Comparison of ENCODE assay signal across 13 cellular contexts in genomic region chr2:39481611-39482010, GRCh38. TPM values are rescaled to one million over a fixed set of nuclear protein-coding genes. Genes with fewer than 3 reads are reported as not detected.
DNase-seq lines count a peak whose midpoint lies in the region; ATAC-seq and TF ChIP-seq lines count a peak whose summit lies in the region.
"Had no signal": no experiment of that assay in that cellular context is flagged by ENCODE, and none has a peak within 500 bp of the region (broad histone marks: within the 10 kb centered on the region; RNA-seq: fewer than 3 reads in every experiment).

No MANE protein-coding gene starts in this region.

- no peaks in the 10 kb centered on the region for H3K36me3 ChIP-seq in mucosa of descending colon (ENCODE audit: low read depth)
- H3K36me3 ChIP-seq: WERI-Rb-1 had no signal

- POLR2A ChIA-PET in activated CD4-positive, alpha-beta memory T cell treated with anti-CD3 and anti-CD28 coated beads, Interleukin-2, amount 10 ng/mL, durations not matched to agents 7 days and 5 days (lab: Charles Lee): no interaction called here

- ATAC-seq in mucosa of descending colon (peak; percentile 25), HG03159 (IDR thresholded peaks at IDR 0.05; ENCODE audit: unreplicated experiment) (no peak), GM19397 (IDR thresholded peaks at IDR 0.05; ENCODE audit: unreplicated experiment) (no peak)

- H3K36me3 Mint-ChIP-seq in activated CD4-positive, alpha-beta memory T cell treated with anti-CD3 and anti-CD28 coated beads, Interleukin-2, amount 10 ng/mL, durations not matched to agents 7 days and 5 days (ENCODE audit: low read depth): peaks cover 13% of the 10 kb centered on the region

- DNase-seq in DMS53 treated with DMSO at 0.1 percent for 48 hours (lab: John Stamatoyannopoulos, UW; ENCODE audit: unreplicated experiment): peak; percentile 38
- DNase-seq in MV-4-11 (lab: John Stamatoyannopoulos, UW): peak; percentile 8
- peak; percentile 79 for DNase-seq in choroid plexus epithelial cell (ENCODE audit: low read depth)
- DNase-seq in mucosa of descending colon: no peak
- no peak for DNase-seq in activated CD4-positive, alpha-beta memory T cell treated with anti-CD3 and anti-CD28 coated beads, Interleukin-2, amount 10 ng/mL, durations not matched to agents 7 days and 5 days
- no peak for DNase-seq in ecto neural progenitor cell (ENCODE audit: low spot score)
- DNase-seq: amniotic stem cell, DMS 273 treated with DMSO at 0.1 percent for 48 hours, Kasumi-1, RPMI8226, WERI-Rb-1 had no signal

- H3K27me3 Mint-ChIP-seq in activated CD4-positive, alpha-beta memory T cell treated with anti-CD3 and anti-CD28 coated beads, Interleukin-2, amount 10 ng/mL, durations not matched to agents 7 days and 5 days: peaks cover 16% of the 10 kb centered on the region

- no peaks in the 10 kb centered on the region for H3K9me3 ChIP-seq in mucosa of descending colon

- intact Hi-C loops in mucosa of descending colon (cut with DNase I, micrococcal nuclease): no loop called here

- CTCF ChIA-PET in activated CD4-positive, alpha-beta memory T cell treated with anti-CD3 and anti-CD28 coated beads, Interleukin-2, amount 10 ng/mL, durations not matched to agents 7 days and 5 days (lab: Charles Lee): no interaction called here

- H3K4me1 ChIP-seq in mucosa of descending colon (ENCODE audit: low read depth): no peaks in the 10 kb centered on the region

- no peak overlapping the region for H3K27ac Mint-ChIP-seq in activated CD4-positive, alpha-beta memory T cell treated with anti-CD3 and anti-CD28 coated beads, Interleukin-2, amount 10 ng/mL, durations not matched to agents 7 days and 5 days

- TF ChIP-seq CTCF in choroid plexus epithelial cell (conservative IDR thresholded peaks at IDR 0.05; ENCODE audit: low read depth, low read length): no peak
- TF ChIP-seq CTCF in mucosa of descending colon (IDR thresholded peaks at IDR 0.05): no peak

- H3K9me3 Mint-ChIP-seq in activated CD4-positive, alpha-beta memory T cell treated with anti-CD3 and anti-CD28 coated beads, Interleukin-2, amount 10 ng/mL, durations not matched to agents 7 days and 5 days: peaks cover 13% of the 10 kb centered on the region

- H3K4me3 Mint-ChIP-seq in activated CD4-positive, alpha-beta memory T cell treated with anti-CD3 and anti-CD28 coated beads, Interleukin-2, amount 10 ng/mL, durations not matched to agents 7 days and 5 days: no peak overlapping the region

- H3K4me3 ChIP-seq in choroid plexus epithelial cell (ENCODE audit: low read depth, low read length): no peak overlapping the region
- H3K4me3 ChIP-seq in mucosa of descending colon: no peak overlapping the region

- H3K4me1 Mint-ChIP-seq in activated CD4-positive, alpha-beta memory T cell treated with anti-CD3 and anti-CD28 coated beads, Interleukin-2, amount 10 ng/mL, durations not matched to agents 7 days and 5 days: no peaks in the 10 kb centered on the region

RNA-seq across cellular contexts. Expression of gene MAP4K3, which starts 44.5 kb away (rescaled TPM):
- total RNA-seq in mucosa of descending colon: 10 to 100 TPM; 32.7 to 50.4 (median 39.9) TPM
- 10 to 100 TPM in 1 of 2 experiments, 1 to 10 TPM in 1; 8.6 to 12.3 TPM for total RNA-seq in activated CD4-positive, alpha-beta memory T cell treated with anti-CD3 and anti-CD28 coated beads, Interleukin-2, amount 10 ng/mL, durations not matched to agents 7 days and 5 days

Comparison
In these comparisons a context has a peak if more than half of its experiments do, and no peak if none do; other contexts are left out.
1. DNase-seq: peak in DMS53 treated with DMSO at 0.1 percent for 48 hours (single experiment), MV-4-11 (single experiment) and choroid plexus epithelial cell (single experiment); none in mucosa of descending colon (0 of 3), activated CD4-positive, alpha-beta memory T cell treated with anti-CD3 and anti-CD28 coated beads, Interleukin-2, amount 10 ng/mL, durations not matched to agents 7 days and 5 days (single experiment) and ecto neural progenitor cell (single experiment).